Comparison of ENCODE assay signal across 14 cellular contexts in the genomic region with DNA sequence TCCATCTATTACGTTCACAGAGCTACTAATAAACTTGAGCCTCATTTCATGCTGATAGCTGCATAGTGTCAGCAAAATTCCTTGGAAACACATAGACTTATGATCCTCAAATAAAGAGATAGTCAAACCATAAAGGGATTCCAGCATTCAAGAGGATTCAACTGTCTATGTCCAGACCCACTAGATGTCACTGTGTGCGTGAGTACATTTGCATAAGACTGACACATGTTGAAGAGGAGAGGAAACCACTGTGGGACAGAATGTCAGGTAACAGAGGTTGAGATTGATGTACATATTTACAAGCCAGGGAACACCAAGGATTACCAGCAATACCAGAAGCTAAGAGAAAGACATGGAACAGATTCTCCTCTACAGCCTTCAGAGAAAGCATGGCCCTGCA.
A peak's percentile ranks its signal among the peaks of the same experiment; 100 is the strongest.
DNase-seq lines count a peak whose midpoint lies in the region; ATAC-seq, FAIRE-seq and TF ChIP-seq lines count a peak whose summit lies in the region.
"Had no signal": no experiment of that assay in that cellular context is flagged by ENCODE, and none has a peak within 500 bp of the region (broad histone marks: within the 10 kb centered on the region; RNA-seq: fewer than 3 reads in every experiment).

No MANE protein-coding gene starts in this region.

- no peak for TF ChIP-seq CTCF in GM12878 (IDR thresholded peaks at IDR 0.05 in 2 of 3, conservative IDR thresholded peaks at IDR 0.05 in 1 of 3; ENCODE audit: control insufficient read depth in 2 of 3, extremely low read depth in 1 of 3, insufficient read depth in 1 of 3, low read depth in 3 of 3, low read length in 3 of 3)
- TF ChIP-seq CTCF in osteocyte (IDR thresholded peaks at IDR 0.05) = peak; percentile 35
- no peak for TF ChIP-seq CTCF in RWPE1 (conservative IDR thresholded peaks at IDR 0.05; ENCODE audit: low read depth)

- CTCF ChIA-PET in GM12878 (lab: Yijun Ruan, JAX) (interaction anchor here (0.7 to 1.0 kb wide), 3 partner anchors 22 to 270 kb away, joined by 3 read pairs; no protein-coding TSS in a partner anchor), RWPE1 (lab: Yijun Ruan, JAX) (interaction anchor here (0.9 to 1.5 kb wide), 2 partner anchors 265 to 531 kb away, joined by 6 read pairs; no protein-coding TSS in a partner anchor)

- no peak overlapping the region for H2AFZ ChIP-seq in GM12878 (ENCODE audit: control insufficient read depth, low read depth, low read length)

- peaks cover 6% of the 10 kb centered on the region for H3K36me3 Mint-ChIP-seq in osteocyte (ENCODE audit: unreplicated experiment)

- TF ChIP-seq POLR2A in GM12878 (IDR thresholded peaks at IDR 0.05; ENCODE audit: low read depth, low read length) = no peak

- H3K9me3 ChIP-seq in GM12878 (replicated peaks; ENCODE audit: control insufficient read depth, insufficient read depth, low read length) = no peaks in the 10 kb centered on the region
- H3K9me3 ChIP-seq: left ventricle myocardium inferior, spleen, tibial artery had no signal

- WGBS in GM12878 (ENCODE audit: insufficient coverage, insufficient replicate concordance, low lambda C conversion rate, missing lambda C conversion rate) = 0% methylated on average over 2 of the region's 2 CpGs

- ATAC-seq in GM21576 (IDR thresholded peaks at IDR 0.05; ENCODE audit: unreplicated experiment) (peak; percentile 48), GM12878 (0 out of 3 replicates have a peak, but pooled peaks have one; percentile 29), HG03135 (IDR thresholded peaks at IDR 0.05; ENCODE audit: unreplicated experiment) (no peak)

- SMC1A ChIA-PET in GM12878 (lab: Charles Lee; ENCODE audit: uncharacterized antibody, unreplicated experiment) = interaction anchor here (0.9 kb wide), 1 partner anchor 530 kb away, joined by 3 read pairs; no protein-coding TSS in a partner anchor

- no peaks in the 10 kb centered on the region for H3K79me2 ChIP-seq in GM12878 (ENCODE audit: control insufficient read depth, insufficient read depth, low read length)

- H3K4me1 Mint-ChIP-seq in osteocyte (ENCODE audit: unreplicated experiment) = peaks cover 55% of the 10 kb centered on the region
- H3K4me1 Mint-ChIP-seq: neural crest cell had no signal

- RAD21 ChIA-PET in GM12878 (lab: Charles Lee; ENCODE audit: unreplicated experiment) = no interaction called here

- H3K9ac ChIP-seq in GM12878 (ENCODE audit: control insufficient read depth, insufficient read depth, low read length) = no peak overlapping the region

- in situ Hi-C loops in GM12878 (cut with MboI) = no loop called here

- no TSS peak for BruUV-seq in GM12878 (replicated peaks; lab: Mats Ljungman, UMichigan)

- H3K27ac ChIP-seq in GM12878 (ENCODE audit: control insufficient read depth, insufficient read depth) = no peak overlapping the region
- H3K27ac ChIP-seq in RWPE1 = no peak overlapping the region
- H3K27ac ChIP-seq: left ventricle myocardium inferior, SJCRH30, spleen, tibial artery had no signal

- H3K9me3 Mint-ChIP-seq in osteocyte (ENCODE audit: unreplicated experiment) = peaks cover 4% of the 10 kb centered on the region
- H3K9me3 Mint-ChIP-seq: H9, neural crest cell had no signal

- H3K36me3 ChIP-seq in GM12878 (ENCODE audit: control insufficient read depth in 2 of 2, insufficient read depth in 2 of 2, low read length in 1 of 2) = no peaks in the 10 kb centered on the region
- H3K36me3 ChIP-seq: left ventricle myocardium inferior, SJCRH30, spleen, tibial artery had no signal

- H4K20me1 ChIP-seq in GM12878 (ENCODE audit: control insufficient read depth, insufficient read depth) = no peaks in the 10 kb centered on the region

- no peaks in the 10 kb centered on the region for H3K27me3 Mint-ChIP-seq in osteocyte (ENCODE audit: unreplicated experiment)

- POLR2A ChIA-PET in GM12878 (lab: Charles Lee) (no interaction called here), RWPE1 (lab: Yijun Ruan, JAX; ENCODE audit: low non-redundant PET) (no interaction called here)

- no peaks in the 10 kb centered on the region for H3K4me1 ChIP-seq in GM12878 (ENCODE audit: control insufficient read depth, insufficient read depth, low read length)
- H3K4me1 ChIP-seq: left ventricle myocardium inferior, SJCRH30, spleen had no signal

- no peak overlapping the region for H3K4me3 Mint-ChIP-seq in osteocyte (ENCODE audit: unreplicated experiment)
- H3K4me3 Mint-ChIP-seq: H9, neural crest cell had no signal

- no peak for TF ChIP-seq EP300 in GM12878 (IDR thresholded peaks at IDR 0.05; ENCODE audit: borderline replicate concordance in 1 of 2, control insufficient read depth in 1 of 2, low read depth in 2 of 2, low read length in 2 of 2)

- no peaks in the 10 kb centered on the region for H3K27me3 ChIP-seq in GM12878 (replicated peaks in 1 of 2; ENCODE audit: control insufficient read depth in 2 of 2, insufficient read depth in 2 of 2, low read length in 1 of 2)
- H3K27me3 ChIP-seq: SJCRH30, spleen, tibial artery had no signal

- DNase-seq in Jurkat, Clone E6-1 (ENCODE audit: low read depth, low spot score) = peak; percentile 6
- DNase-seq in GM12878 (ENCODE audit: low read depth, low spot score) (no peak), osteocyte (ENCODE audit: extremely low spot score, unreplicated experiment) (no peak), hippocampal formation (lab: John Stamatoyannopoulos, UW) (no peak), RWPE1 (ENCODE audit: low spot score) (no peak)
- DNase-seq: H9, left ventricle myocardium inferior, NCI-H1105 treated with DMSO at 0.1 percent for 48 hours, SJCRH30, spleen, tibial artery had no signal

- peak overlapping the region; percentile 47 for H3K27ac Mint-ChIP-seq in osteocyte (ENCODE audit: unreplicated experiment)
- H3K27ac Mint-ChIP-seq: H9 had no signal

- H3K4me2 ChIP-seq in GM12878 (ENCODE audit: control insufficient read depth, insufficient read depth) = no peak overlapping the region

- H3K4me3 ChIP-seq in Jurkat, Clone E6-1 (ENCODE audit: low read length) = no peak overlapping the region
- H3K4me3 ChIP-seq in GM12878 = no peak overlapping the region
- H3K4me3 ChIP-seq: left ventricle myocardium inferior, SJCRH30, spleen, tibial artery had no signal

- intact Hi-C loops in GM12878 (cut with micrococcal nuclease; ENCODE audit: unreplicated experiment) = loop anchor here (10.0 kb wide), 1 partner anchor 265 kb away; the partner anchor contains the start of gene COL12A1

- no peak for TF ChIP-seq RAD21 in GM12878 (IDR thresholded peaks at IDR 0.05; ENCODE audit: insufficient read depth, low read depth, low read length)

- FAIRE-seq in GM12878 (lab: Jason Lieb, UNC) = no peak

TF ChIP-seq in GM12878, 131 proteins besides CTCF, POLR2A, EP300 and RAD21:
- TF ChIP-seq TARDBP (IDR thresholded peaks at IDR 0.05; ENCODE audit: borderline replicate concordance) (no peak), HDAC6 (IDR thresholded peaks at IDR 0.05; ENCODE audit: unreplicated experiment) (no peak), MEF2B (IDR thresholded peaks at IDR 0.05; ENCODE audit: partially characterized antibody, poor library complexity, severe bottlenecking) (no peak), NBN (IDR thresholded peaks at IDR 0.05) (no peak), ASH2L (IDR thresholded peaks at IDR 0.05; ENCODE audit: borderline replicate concordance, low read depth) (no peak), IKZF2 (IDR thresholded peaks at IDR 0.05) (no peak), IRF5 (IDR thresholded peaks at IDR 0.05; ENCODE audit: borderline replicate concordance) (no peak), SPI1 (IDR thresholded peaks at IDR 0.05; ENCODE audit: borderline replicate concordance, insufficient read depth, low read depth, low read length) (no peak)
